8 cellular contexts compared by ENCODE assay signal in the genomic region with DNA sequence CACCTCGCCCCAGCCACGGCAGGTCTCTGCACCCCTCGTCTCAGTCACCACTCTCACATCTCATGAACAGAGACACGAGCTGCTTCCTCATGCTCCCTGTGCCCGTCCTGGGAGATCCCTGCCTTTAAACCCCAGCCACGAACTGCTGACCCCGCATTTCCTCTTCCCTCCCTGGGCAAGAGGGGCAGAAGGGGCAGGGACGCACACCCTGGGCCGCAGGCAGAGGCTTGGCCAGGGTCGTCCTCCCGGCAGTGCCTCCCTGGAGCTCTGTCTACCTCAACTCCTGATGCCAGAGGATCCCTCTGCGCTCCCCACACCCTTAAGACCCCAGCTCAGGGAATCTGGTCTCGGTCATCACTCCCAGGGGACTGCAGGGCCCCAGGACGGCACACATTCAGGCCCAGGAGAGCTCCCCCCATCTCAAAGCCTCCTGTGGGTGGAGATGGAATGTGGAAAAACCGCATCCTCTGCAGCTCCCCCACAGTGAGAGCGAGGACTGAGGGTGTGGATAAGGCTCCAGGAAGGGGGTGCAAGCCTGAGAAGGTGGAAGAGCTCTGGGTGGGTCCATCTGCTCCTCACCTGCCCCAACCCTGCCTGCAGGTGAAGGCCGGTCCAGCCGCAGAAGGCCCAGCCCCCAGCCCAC. TPM values are rescaled to one million over a fixed set of nuclear protein-coding genes. Genes with fewer than 3 reads are reported as not detected.
DNase-seq lines count a peak whose midpoint lies in the region; ATAC-seq and TF ChIP-seq lines count a peak whose summit lies in the region.

No MANE protein-coding gene starts in this region.

- no peaks in the 10 kb centered on the region for H3K9me3 ChIP-seq in CD8-positive, alpha-beta memory T cell (ENCODE audit: low read length)
- H3K9me3 ChIP-seq in MG63, result no peaks in the 10 kb centered on the region
- H3K9me3 ChIP-seq in mucosa of stomach (ENCODE audit: control insufficient read depth, low read length), result no peaks in the 10 kb centered on the region

- H3K36me3 ChIP-seq in CD8-positive, alpha-beta memory T cell (ENCODE audit: insufficient read depth, low read length), result no peaks in the 10 kb centered on the region
- H3K36me3 ChIP-seq in MG63 (no peaks in the 10 kb centered on the region), mucosa of stomach (ENCODE audit: control insufficient read depth, insufficient read depth, low read length) (no peaks in the 10 kb centered on the region)

- H3K27ac Mint-ChIP-seq in CD8-positive, alpha-beta memory T cell, result peak overlapping the region; percentile 71 to 93 (median 82)

- no peak overlapping the region for H3K27ac ChIP-seq in CD8-positive, alpha-beta memory T cell (ENCODE audit: low read depth, low read length)
- peak overlapping the region; percentile 47 for H3K27ac ChIP-seq in cingulate gyrus (ENCODE audit: low read depth, low read length)

- peak overlapping the region; percentile 70 for H3K4me3 ChIP-seq in CD8-positive, alpha-beta memory T cell (ENCODE audit: low read length)
- H3K4me3 ChIP-seq in MG63, result peak overlapping the region; percentile 64
- peak overlapping the region; percentile 71 for H3K4me3 ChIP-seq in mucosa of stomach (ENCODE audit: low read length)

- no peaks in the 10 kb centered on the region for H3K27me3 Mint-ChIP-seq in CD8-positive, alpha-beta memory T cell

- ATAC-seq in GM21367 (IDR thresholded peaks at IDR 0.05; ENCODE audit: unreplicated experiment), result no peak
- ATAC-seq in GM21526 (IDR thresholded peaks at IDR 0.05; ENCODE audit: low FRiP score, unreplicated experiment), result no peak

- H3K4me1 ChIP-seq in CD8-positive, alpha-beta memory T cell (ENCODE audit: insufficient read depth, low read length), result peaks cover 60% of the 10 kb centered on the region
- peaks cover 24% of the 10 kb centered on the region for H3K4me1 ChIP-seq in mucosa of stomach (ENCODE audit: control insufficient read depth, insufficient read depth, low read length)

- no peaks in the 10 kb centered on the region for H3K27me3 ChIP-seq in CD8-positive, alpha-beta memory T cell (ENCODE audit: insufficient read depth, low read length, poor library complexity, severe bottlenecking)
- no peaks in the 10 kb centered on the region for H3K27me3 ChIP-seq in MG63
- no peaks in the 10 kb centered on the region for H3K27me3 ChIP-seq in mucosa of stomach (ENCODE audit: control insufficient read depth, insufficient read depth, low read length)

- peak overlapping the region; percentile 85 to 95 (median 89) for H3K4me3 Mint-ChIP-seq in CD8-positive, alpha-beta memory T cell

- H3K4me1 Mint-ChIP-seq in CD8-positive, alpha-beta memory T cell, result peaks cover 60 to 74% (median 71%) of the 10 kb centered on the region in 3 donors

- no peaks in the 10 kb centered on the region for H3K9me3 Mint-ChIP-seq in CD8-positive, alpha-beta memory T cell

- CTCF ChIA-PET in CD8-positive, alpha-beta memory T cell (lab: Charles Lee), result interaction anchor here (1.0 to 6.5 kb wide), 5 partner anchors 10 to 30 kb away, joined by 3 to 40 read pairs (median 3); no protein-coding TSS in a partner anchor

- no peak for TF ChIP-seq POLR2A in erythroblast (IDR thresholded peaks at IDR 0.05; ENCODE audit: low read length)

- H3K36me3 Mint-ChIP-seq in CD8-positive, alpha-beta memory T cell, result peaks cover 0 to 22% (median 0%) of the 10 kb centered on the region in 3 donors

- DNase-seq in CD8-positive, alpha-beta memory T cell, result no peak
- DNase-seq in MG63 (no peak), erythroblast (lab: John Stamatoyannopoulos, UW) (no peak), dedifferentiated amniotic fluid mesenchymal stem cell (ENCODE audit: extremely low spot score) (no peak)

- H3K9ac ChIP-seq in mucosa of stomach (ENCODE audit: low read length), result peak overlapping the region; percentile 57

- POLR2A ChIA-PET in CD8-positive, alpha-beta memory T cell (lab: Charles Lee), result interaction anchor here (0.6 to 1.4 kb wide), 3 partner anchors 8 to 554 kb away, joined by 3 to 5 read pairs (median 5); partner anchors contain the start of gene ADA2

RNA-seq across cellular contexts. Expression of gene BID, which starts 1.2 kb away (rescaled TPM):
- total RNA-seq in CD8-positive, alpha-beta memory T cell, result 10 to 100 TPM; 11.5 to 14.1 TPM
- 72.5 TPM for polyA plus RNA-seq in CD8-positive, alpha-beta memory T cell
- 42.3 and 127 TPM in 2 replicates for total RNA-seq in MG63 (2014; rRNA removed; shearing (Covaris generic); ENCODE audit: low replicate concordance)
